ENCODE assay signal across 22 cellular contexts in the genomic region with DNA sequence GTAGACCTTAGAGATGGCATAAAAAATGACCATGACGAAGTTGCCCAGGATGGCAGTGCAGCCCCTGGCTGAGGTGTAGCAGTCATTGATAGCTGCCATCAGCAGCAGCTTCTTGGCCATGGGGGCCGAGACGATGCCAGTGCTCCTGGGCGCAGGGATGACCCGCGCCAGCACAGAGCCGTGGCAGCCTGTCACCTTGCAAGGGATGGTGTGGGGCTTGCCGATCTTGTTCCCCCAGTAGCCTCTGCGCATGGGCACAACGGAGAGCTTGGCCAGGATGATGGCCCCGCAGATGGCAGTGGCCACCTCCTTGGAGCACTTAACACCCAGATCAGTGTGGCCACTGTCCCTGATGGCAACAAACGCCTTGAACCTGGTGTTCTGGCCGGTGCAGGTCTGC. TPM values are rescaled to one million over a fixed set of nuclear protein-coding genes. Genes with fewer than 3 reads are reported as not detected.
DNase-seq lines count a peak whose midpoint lies in the region; ATAC-seq, FAIRE-seq and TF ChIP-seq lines count a peak whose summit lies in the region.
"Had no signal": no experiment of that assay in that cellular context is flagged by ENCODE, and none has a peak within 500 bp of the region (broad histone marks: within the 10 kb centered on the region; RNA-seq: fewer than 3 reads in every experiment).

No MANE protein-coding gene starts in this region.

- ATAC-seq in Right ventricle myocardium inferior (no peak), right cardiac atrium (no peak)
- ATAC-seq: CD8-positive, alpha-beta T cell had no signal

- no peaks in the 10 kb centered on the region for H3K9me3 Mint-ChIP-seq in activated CD4-positive, alpha-beta memory T cell treated with anti-CD3 and anti-CD28 coated beads for 36 hours
- H3K9me3 Mint-ChIP-seq: CD4-positive, alpha-beta T cell; CD8-positive, alpha-beta T cell had no signal

- no peak overlapping the region for H3K27ac Mint-ChIP-seq in activated CD4-positive, alpha-beta memory T cell treated with anti-CD3 and anti-CD28 coated beads for 36 hours
- H3K27ac Mint-ChIP-seq: CD4-positive, alpha-beta T cell; CD8-positive, alpha-beta T cell had no signal

- no peak for TF ChIP-seq CTCF in bronchial epithelial cell (IDR thresholded peaks at IDR 0.05; ENCODE audit: insufficient read depth, low read length, severe bottlenecking)
- no peak for TF ChIP-seq CTCF in kidney (IDR thresholded peaks at IDR 0.05; ENCODE audit: borderline replicate concordance, extremely low read depth, insufficient read depth)
- TF ChIP-seq CTCF in spleen (IDR thresholded peaks at IDR 0.05 in 8 of 11, conservative IDR thresholded peaks at IDR 0.05 in 3 of 11) = no peak

- H3K27ac ChIP-seq in right cardiac atrium (ENCODE audit: low read length) (no peak overlapping the region), kidney (ENCODE audit: low read depth in 2 of 2, low read length in 2 of 2) (no peak overlapping the region), spleen (no peak overlapping the region)
- H3K27ac ChIP-seq: BLaER1 treated with 17β-estradiol and CSF1 and Interleukin-3, amounts not matched to agents 10 nM and 100 nM; C4-2B had no signal

- H3K9me3 ChIP-seq in right cardiac atrium (ENCODE audit: control insufficient read depth, low read length) (no peaks in the 10 kb centered on the region), kidney (ENCODE audit: control insufficient read depth in 1 of 2, low read length in 2 of 2) (no peaks in the 10 kb centered on the region), spleen (no peaks in the 10 kb centered on the region)
- H3K9me3 ChIP-seq: BLaER1 treated with 17β-estradiol and CSF1 and Interleukin-3, amounts not matched to agents 10 nM and 100 nM; Caco-2 had no signal

- H3K36me3 ChIP-seq in bronchial epithelial cell (ENCODE audit: control insufficient read depth, insufficient read depth, low read length) = no peaks in the 10 kb centered on the region
- H3K36me3 ChIP-seq in kidney (ENCODE audit: control insufficient read depth in 1 of 2, insufficient read depth in 2 of 2, low read length in 2 of 2) = no peaks in the 10 kb centered on the region
- H3K36me3 ChIP-seq in spleen = peaks cover 0 to 11% (median 2%) of the 10 kb centered on the region in 6 donors

- no peaks in the 10 kb centered on the region for H3K27me3 Mint-ChIP-seq in activated CD4-positive, alpha-beta memory T cell treated with anti-CD3 and anti-CD28 coated beads for 36 hours
- H3K27me3 Mint-ChIP-seq: CD4-positive, alpha-beta T cell had no signal

- 97% methylated on average over 13 of the region's 13 CpGs for WGBS in right cardiac atrium
- 95 to 98% (median 96%) methylated on average over 8 to 13 of the region's 13 CpGs for WGBS in spleen, 5 donors

- H3K27me3 ChIP-seq in right cardiac atrium (ENCODE audit: control insufficient read depth, insufficient read depth) (no peaks in the 10 kb centered on the region), bronchial epithelial cell (ENCODE audit: control insufficient read depth, insufficient read depth, low read length) (no peaks in the 10 kb centered on the region), spleen (replicated peaks in 1 of 7) (no peaks in the 10 kb centered on the region)
- H3K27me3 ChIP-seq: BLaER1 treated with 17β-estradiol and CSF1 and Interleukin-3, amounts not matched to agents 10 nM and 100 nM had no signal

- H3K4me3 ChIP-seq in right cardiac atrium (ENCODE audit: low read length) = no peak overlapping the region
- H3K4me3 ChIP-seq in bronchial epithelial cell (ENCODE audit: low read depth, low read length) = no peak overlapping the region
- H3K4me3 ChIP-seq in kidney (ENCODE audit: low read length in 2 of 2) = no peak overlapping the region
- no peak overlapping the region for H3K4me3 ChIP-seq in spleen
- H3K4me3 ChIP-seq: BLaER1 treated with 17β-estradiol and CSF1 and Interleukin-3, amounts not matched to agents 10 nM and 100 nM had no signal

- H3K9ac ChIP-seq in kidney (ENCODE audit: low read length in 2 of 2) = no peak overlapping the region
- H3K9ac ChIP-seq: BLaER1 treated with 17β-estradiol and CSF1 and Interleukin-3, amounts not matched to agents 10 nM and 100 nM had no signal

- no peak for TF ChIP-seq POLR2A in spleen (IDR thresholded peaks at IDR 0.05)

- no peak overlapping the region for H3K4me3 Mint-ChIP-seq in activated CD4-positive, alpha-beta memory T cell treated with anti-CD3 and anti-CD28 coated beads for 36 hours
- H3K4me3 Mint-ChIP-seq: CD8-positive, alpha-beta T cell had no signal

- peaks cover 29% of the 10 kb centered on the region for H3K4me1 Mint-ChIP-seq in activated CD4-positive, alpha-beta memory T cell treated with anti-CD3 and anti-CD28 coated beads for 36 hours (ENCODE audit: low read depth)

- H3K36me3 Mint-ChIP-seq in activated CD4-positive, alpha-beta memory T cell treated with anti-CD3 and anti-CD28 coated beads for 36 hours = no peaks in the 10 kb centered on the region

- H3K4me1 ChIP-seq in right cardiac atrium (ENCODE audit: control insufficient read depth, insufficient read depth, low read length) (no peaks in the 10 kb centered on the region), kidney (ENCODE audit: control insufficient read depth in 1 of 2, insufficient read depth in 1 of 2, low read depth in 1 of 2, low read length in 2 of 2) (peaks cover 8 to 9% of the 10 kb centered on the region in 2 donors), spleen (peaks cover 17 to 33% (median 28%) of the 10 kb centered on the region in 6 donors)

- DNase-seq in Right ventricle myocardium inferior (ENCODE audit: missing footprints) (peak; percentile 59), right cardiac atrium (no peak), bronchial epithelial cell (ENCODE audit: low read depth) (no peak), kidney (peak; percentile 78), spleen (peak; percentile 75), OCI-M1 (lab: John Stamatoyannopoulos, UW) (no peak), globus pallidus (ENCODE audit: low spot score) (no peak)
- DNase-seq in activated CD4-positive, alpha-beta memory T cell treated with anti-CD3 and anti-CD28 coated beads for 36 hours = no peak
- DNase-seq: 8988T; ACHN; Caco-2; Calu3; CD4-positive, alpha-beta T cell; CD8-positive, alpha-beta T cell; DMS79 treated with DMSO at 0.1 percent for 48 hours; GF-D8 had no signal

- intact Hi-C loops in Right ventricle myocardium inferior (cut with DNase I) (no loop called here), right cardiac atrium (cut with DNase I) (no loop called here), kidney (cut with DNase I) (no loop called here), spleen (cut with DNase I; ENCODE audit: low total_unique reads) (no loop called here)
- intact Hi-C loops in activated CD4-positive, alpha-beta memory T cell treated with anti-CD3 and anti-CD28 coated beads for 36 hours (cut with micrococcal nuclease) = loop anchor here (5.0 kb wide), 1 partner anchor 578 kb away; the partner anchor contains the start of genes AP3S1 and ATG12

- CTCF ChIA-PET in activated CD4-positive, alpha-beta memory T cell treated with anti-CD3 and anti-CD28 coated beads for 36 hours (lab: Charles Lee) = interaction anchor here (1.1 kb wide), 1 partner anchor 31 kb away, joined by 3 read pairs; the partner anchor contains the start of gene CCDC112

- FAIRE-seq in bronchial epithelial cell (lab: Jason Lieb, UNC) = peak; percentile 7
- FAIRE-seq in kidney (lab: Jason Lieb, UNC) = no peak
- FAIRE-seq: D721Med, G401.6, GM12891, GM19239 had no signal

- POLR2A ChIA-PET in activated CD4-positive, alpha-beta memory T cell treated with anti-CD3 and anti-CD28 coated beads for 36 hours (lab: Charles Lee) = no interaction called here

RNA-seq across cellular contexts. Expression of gene PGGT1B, which starts 2.1 kb away (rescaled TPM):
- total RNA-seq in Right ventricle myocardium inferior = 27.0 TPM
- 10 to 100 TPM; 25.5 to 30.9 (median 27.5) TPM for total RNA-seq in right cardiac atrium
- 3.1 TPM for polyA plus RNA-seq in right cardiac atrium
- 18.4 and 28.9 TPM in 2 replicates for total RNA-seq in bronchial epithelial cell
- 51.1 TPM for total RNA-seq in kidney
- 7.1 TPM for polyA plus RNA-seq in kidney (ENCODE audit: insufficient read depth, low read depth, low replicate concordance)
- 10 to 100 TPM; 23.3 to 59.9 (median 52.3) TPM for total RNA-seq in spleen
- polyA plus RNA-seq in spleen = 1 to 10 TPM; 3.7 to 5.2 (median 4.2) TPM
- total RNA-seq in activated CD4-positive, alpha-beta memory T cell treated with anti-CD3 and anti-CD28 coated beads for 36 hours = 10 to 100 TPM; 38.7 TPM

RNA-seq across cellular contexts. Expression of gene CCDC112, which starts 31.7 kb away (rescaled TPM):
- 5.1 TPM for total RNA-seq in Right ventricle myocardium inferior
- total RNA-seq in right cardiac atrium = 1 to 10 TPM; 2.8 to 6.0 (median 4.4) TPM
- 4.1 TPM for polyA plus RNA-seq in right cardiac atrium
- total RNA-seq in bronchial epithelial cell = 4.5 and 4.9 TPM in 2 replicates
- 6.5 TPM for total RNA-seq in kidney
- 3.8 TPM for polyA plus RNA-seq in kidney (ENCODE audit: insufficient read depth, low read depth, low replicate concordance)
- total RNA-seq in spleen = 10 to 100 TPM in 1 of 7 donors, 1 to 10 TPM in 6; 3.4 to 12.7 (median 5.9) TPM
- 1 to 10 TPM; 3.7 to 4.5 (median 4.0) TPM for polyA plus RNA-seq in spleen
- 1 to 10 TPM; 1.7 to 1.8 TPM for total RNA-seq in activated CD4-positive, alpha-beta memory T cell treated with anti-CD3 and anti-CD28 coated beads for 36 hours

Comparison
In these comparisons a context has a peak if more than half of its experiments do, and no peak if none do; other contexts are left out.
1. DNase-seq: peak in Right ventricle myocardium inferior (single experiment), kidney (single experiment) and spleen (single experiment); none in right cardiac atrium (0 of 3), bronchial epithelial cell (single experiment), OCI-M1 (single experiment), activated CD4-positive, alpha-beta memory T cell treated with anti-CD3 and anti-CD28 coated beads for 36 hours (single experiment) and globus pallidus (single experiment).